Comparison of ENCODE assay signal across 1 cellular context in the genomic region with DNA sequence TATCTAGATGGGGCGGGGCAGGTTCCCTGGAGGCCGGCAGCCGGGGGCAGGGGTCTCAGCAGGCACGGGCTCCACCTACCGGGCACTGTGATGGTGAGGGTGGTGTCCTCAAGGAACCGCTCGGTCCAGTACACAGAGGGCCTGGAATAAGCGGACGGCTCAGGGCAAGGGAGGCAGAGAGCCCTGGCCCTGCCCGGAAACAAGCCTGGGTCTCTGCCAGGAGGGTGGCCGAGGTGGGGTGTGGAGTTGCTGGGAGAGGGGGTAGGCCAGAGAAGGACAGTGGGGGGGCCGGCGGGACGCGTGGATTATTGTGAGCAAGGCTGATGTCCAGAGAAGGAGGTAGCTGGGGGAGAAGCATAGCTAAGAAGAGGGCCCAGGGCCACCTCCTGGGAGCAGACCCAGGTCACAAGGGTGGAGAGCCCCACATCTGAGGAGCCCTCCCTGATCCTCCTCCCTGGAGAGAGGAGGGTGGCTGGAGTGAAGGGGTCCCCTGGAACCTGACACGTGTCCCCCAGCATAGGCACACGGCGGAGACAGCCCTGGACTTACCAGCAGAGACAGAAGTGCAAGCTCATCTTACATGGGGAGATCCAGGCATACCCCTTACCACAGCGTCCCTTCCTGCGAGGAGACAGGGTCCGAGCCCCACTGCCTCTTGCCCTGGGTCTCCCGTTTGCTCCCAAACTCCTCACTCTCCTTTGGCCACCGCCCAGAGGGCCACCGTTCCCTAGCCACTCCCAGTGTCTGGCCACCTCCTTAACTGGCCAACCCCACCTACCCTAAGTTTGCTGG.
TF ChIP-seq lines count a peak whose summit lies in the region.

No MANE protein-coding gene starts in this region.

TF ChIP-seq in IMR-90, 13 proteins besides CTCF, POLR2A, EP300 and RAD21:
- TF ChIP-seq CHD1 (IDR thresholded peaks at IDR 0.05; ENCODE audit: low read depth, low read length) (no peak), CEBPB (IDR thresholded peaks at IDR 0.05; ENCODE audit: low read depth, low read length) (no peak), BHLHE40 (IDR thresholded peaks at IDR 0.05; ENCODE audit: low read depth, low read length) (no peak), MAZ (IDR thresholded peaks at IDR 0.05; ENCODE audit: borderline replicate concordance, low read depth, low read length) (no peak), SMC3 (IDR thresholded peaks at IDR 0.05; ENCODE audit: low read depth, low read length) (no peak), RFX5 (IDR thresholded peaks at IDR 0.05; ENCODE audit: low read depth, low read length) (no peak), RCOR1 (IDR thresholded peaks at IDR 0.05; ENCODE audit: insufficient replicate concordance, low read length) (no peak), FOS (IDR thresholded peaks at IDR 0.05; ENCODE audit: low read depth, low read length) (no peak), NFE2L2 (IDR thresholded peaks at IDR 0.05; ENCODE audit: low read depth, low read length) (no peak)
- TF ChIP-seq, protein P1, sequence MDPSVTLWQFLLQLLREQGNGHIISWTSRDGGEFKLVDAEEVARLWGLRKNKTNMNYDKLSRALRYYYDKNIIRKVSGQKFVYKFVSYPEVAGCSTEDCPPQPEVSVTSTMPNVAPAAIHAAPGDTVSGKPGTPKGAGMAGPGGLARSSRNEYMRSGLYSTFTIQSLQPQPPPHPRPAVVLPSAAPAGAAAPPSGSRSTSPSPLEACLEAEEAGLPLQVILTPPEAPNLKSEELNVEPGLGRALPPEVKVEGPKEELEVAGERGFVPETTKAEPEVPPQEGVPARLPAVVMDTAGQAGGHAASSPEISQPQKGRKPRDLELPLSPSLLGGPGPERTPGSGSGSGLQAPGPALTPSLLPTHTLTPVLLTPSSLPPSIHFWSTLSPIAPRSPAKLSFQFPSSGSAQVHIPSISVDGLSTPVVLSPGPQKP (IDR thresholded peaks at IDR 0.05; ENCODE audit: borderline replicate concordance, low read depth, low read length): no peak
- TF ChIP-seq, protein P2, sequence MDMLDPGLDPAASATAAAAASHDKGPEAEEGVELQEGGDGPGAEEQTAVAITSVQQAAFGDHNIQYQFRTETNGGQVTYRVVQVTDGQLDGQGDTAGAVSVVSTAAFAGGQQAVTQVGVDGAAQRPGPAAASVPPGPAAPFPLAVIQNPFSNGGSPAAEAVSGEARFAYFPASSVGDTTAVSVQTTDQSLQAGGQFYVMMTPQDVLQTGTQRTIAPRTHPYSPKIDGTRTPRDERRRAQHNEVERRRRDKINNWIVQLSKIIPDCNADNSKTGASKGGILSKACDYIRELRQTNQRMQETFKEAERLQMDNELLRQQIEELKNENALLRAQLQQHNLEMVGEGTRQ (IDR thresholded peaks at IDR 0.05; ENCODE audit: low read depth, low read length): no peak
